10 cellular contexts compared by ENCODE assay signal in genomic region chr4:39134674-39135073, GRCh38. TPM values are rescaled to one million over a fixed set of nuclear protein-coding genes. Genes with fewer than 3 reads are reported as not detected.
DNase-seq lines count a peak whose midpoint lies in the region; TF ChIP-seq lines count a peak whose summit lies in the region.
"Had no signal": no experiment of that assay in that cellular context is flagged by ENCODE, and none has a peak within 500 bp of the region (broad histone marks: within the 10 kb centered on the region; RNA-seq: fewer than 3 reads in every experiment).

No MANE protein-coding gene starts in this region.

- H3K36me3 ChIP-seq in GM06990 (ENCODE audit: control insufficient read depth, insufficient read depth, low read length) = no peaks in the 10 kb centered on the region
- H3K36me3 ChIP-seq in Karpas-422 (ENCODE audit: insufficient read depth, low read length) = peaks cover 16% of the 10 kb centered on the region
- H3K36me3 ChIP-seq in SK-N-SH (replicated peaks in 1 of 2; ENCODE audit: control insufficient read depth in 1 of 2, insufficient read depth in 2 of 2, low read length in 1 of 2) = peaks cover 0 to 3% of the 10 kb centered on the region in 2 experiments
- no peaks in the 10 kb centered on the region for H3K36me3 ChIP-seq in muscle layer of colon (ENCODE audit: insufficient read depth, low read length)

- CTCF ChIA-PET in SK-N-SH (lab: Yijun Ruan, JAX) = interaction anchor here (0.6 to 7.1 kb wide), 52 partner anchors 10 to 375 kb away, joined by 3 to 178 read pairs (median 4); partner anchors contain the start of gene TLR10

- H3K79me2 ChIP-seq in Karpas-422 (ENCODE audit: low read length) = no peaks in the 10 kb centered on the region
- H3K79me2 ChIP-seq in SK-N-SH (ENCODE audit: insufficient read depth) = no peaks in the 10 kb centered on the region

- no peaks in the 10 kb centered on the region for H3K9me3 ChIP-seq in Karpas-422 (ENCODE audit: low read length)
- no peaks in the 10 kb centered on the region for H3K9me3 ChIP-seq in SK-N-SH
- no peaks in the 10 kb centered on the region for H3K9me3 ChIP-seq in muscle layer of colon (ENCODE audit: low read length)

- peak; percentile 11 for DNase-seq in GM06990 (ENCODE audit: extremely low read depth, insufficient read length)
- DNase-seq in Karpas-422 = no peak
- peak; percentile 10 for DNase-seq in SK-N-SH
- DNase-seq in GM13977 (ENCODE audit: low spot score) = no peak
- DNase-seq in NCI-H2171 treated with DMSO at 0.1 percent for 48 hours (lab: John Stamatoyannopoulos, UW) = no peak
- DNase-seq in COLO668 (lab: John Stamatoyannopoulos, UW; ENCODE audit: unreplicated experiment) = no peak
- no peak for DNase-seq in activated T-helper 1 cell treated with anti-CD3 and anti-CD28 coated beads, Interleukin-12 subunit alpha, Interleukin-12 subunit beta, Interleukin-2, Interleukin-4 antibody, amounts not matched to agents 30 ng/mL and 10 ng/mL and 1 ng/mL, durations not matched to agents 14 hours and 24 hours and 36 hours (ENCODE audit: low spot score)

- peak overlapping the region; percentile 57 for H3K9ac ChIP-seq in Karpas-422 (ENCODE audit: low read length)
- H3K9ac ChIP-seq in SK-N-SH = peak overlapping the region; percentile 13; the same call in 1 of the 2 replicates
- H3K9ac ChIP-seq in muscle layer of colon (ENCODE audit: low read length) = no peak overlapping the region

- TF ChIP-seq CTCF in GM06990 (IDR thresholded peaks at IDR 0.05; ENCODE audit: insufficient read depth, low read length, poor library complexity, severe bottlenecking) (no peak), SK-N-SH (IDR thresholded peaks at IDR 0.05) (no peak), GM13977 (IDR thresholded peaks at IDR 0.05; ENCODE audit: extremely low read depth, insufficient read depth, missing control alignments) (no peak)

- H3K4me2 ChIP-seq in Karpas-422 (ENCODE audit: low read depth, low read length, poor library complexity, severe bottlenecking) (peak overlapping the region; percentile 62), SK-N-SH (0 out of 2 replicates have a peak overlapping the region, but pooled peaks have one; percentile 57)

- WGBS in SK-N-SH (ENCODE audit: low lambda C conversion rate) = 56% methylated on average over 1 of the region's 1 CpG

- no peak overlapping the region for H3K4me3 ChIP-seq in GM06990 (replicated peaks; ENCODE audit: low read depth, low read length)
- H3K4me3 ChIP-seq in Karpas-422 (ENCODE audit: low read length) = peak overlapping the region; percentile 41; the same call in 1 of the 2 replicates
- H3K4me3 ChIP-seq in SK-N-SH (ENCODE audit: low read depth in 2 of 2, low read length in 1 of 2) = no peak overlapping the region
- no peak overlapping the region for H3K4me3 ChIP-seq in muscle layer of colon (ENCODE audit: low read depth in 1 of 2, low read length in 2 of 2)

- no peak overlapping the region for H3K4me3 Mint-ChIP-seq in activated T-helper 1 cell treated with anti-CD3 and anti-CD28 coated beads, Interleukin-12 subunit alpha, Interleukin-12 subunit beta, Interleukin-2, Interleukin-4 antibody, amounts not matched to agents 30 ng/mL and 10 ng/mL and 1 ng/mL, durations not matched to agents 14 hours and 24 hours and 36 hours
- H3K4me3 Mint-ChIP-seq: T-helper 2 cell treated with Interferon-gamma antibody and Interleukin-4, amounts not matched to agents 5 μg/mL and 100 μg/mL, for 36 hours had no signal

- peaks cover 3% of the 10 kb centered on the region for H3F3A ChIP-seq in SK-N-SH (replicated peaks; ENCODE audit: insufficient read depth)

- TF ChIP-seq EP300 in SK-N-SH (IDR thresholded peaks at IDR 0.05; ENCODE audit: borderline replicate concordance in 1 of 2, low read depth in 1 of 2, low read length in 1 of 2) = no peak

- H2AFZ ChIP-seq in Karpas-422 (ENCODE audit: low read length) (peak overlapping the region; percentile 39; the same call in 1 of the 2 replicates), SK-N-SH (ENCODE audit: low read depth) (peak overlapping the region; percentile 56; the same call in 1 of the 2 replicates)

- POLR2A ChIA-PET in SK-N-SH (lab: Yijun Ruan, JAX) = no interaction called here

- no peaks in the 10 kb centered on the region for H4K20me1 ChIP-seq in Karpas-422 (ENCODE audit: insufficient read depth, low read depth, low read length)
- H4K20me1 ChIP-seq in SK-N-SH (ENCODE audit: insufficient read depth) = no peaks in the 10 kb centered on the region

- H3K27ac ChIP-seq in Karpas-422 (ENCODE audit: low read length) (peak overlapping the region; percentile 74), SK-N-SH (ENCODE audit: low read depth in 2 of 2, low read length in 1 of 2) (peak overlapping the region; percentile 21 to 29; a peak in 3 of 4 replicates), muscle layer of colon (ENCODE audit: low read depth, low read length) (peak overlapping the region; percentile 13)
- H3K27ac ChIP-seq: C4-2B had no signal

- H3K27me3 ChIP-seq in GM06990 (replicated peaks; ENCODE audit: control insufficient read depth, insufficient read depth, low read length) = no peaks in the 10 kb centered on the region
- no peaks in the 10 kb centered on the region for H3K27me3 ChIP-seq in Karpas-422 (ENCODE audit: low read length)
- no peaks in the 10 kb centered on the region for H3K27me3 ChIP-seq in SK-N-SH (ENCODE audit: insufficient read depth)
- no peaks in the 10 kb centered on the region for H3K27me3 ChIP-seq in muscle layer of colon (ENCODE audit: control insufficient read depth in 1 of 2, insufficient read depth in 2 of 2, low read length in 2 of 2)

- no peak for TF ChIP-seq RAD21 in SK-N-SH (IDR thresholded peaks at IDR 0.05; ENCODE audit: low read length)

- peaks cover 19% of the 10 kb centered on the region for H3K4me1 Mint-ChIP-seq in activated T-helper 1 cell treated with anti-CD3 and anti-CD28 coated beads, Interleukin-12 subunit alpha, Interleukin-12 subunit beta, Interleukin-2, Interleukin-4 antibody, amounts not matched to agents 30 ng/mL and 10 ng/mL and 1 ng/mL, durations not matched to agents 14 hours and 24 hours and 36 hours (ENCODE audit: low read depth)

- no peaks in the 10 kb centered on the region for H3K27me3 Mint-ChIP-seq in activated T-helper 1 cell treated with anti-CD3 and anti-CD28 coated beads, Interleukin-12 subunit alpha, Interleukin-12 subunit beta, Interleukin-2, Interleukin-4 antibody, amounts not matched to agents 30 ng/mL and 10 ng/mL and 1 ng/mL, durations not matched to agents 14 hours and 24 hours and 36 hours (ENCODE audit: insufficient read depth)

- H3K4me1 ChIP-seq in Karpas-422 (ENCODE audit: low read length) = peaks cover 18% of the 10 kb centered on the region
- peaks cover 0 to 7% of the 10 kb centered on the region in 2 experiments; a peak in 1 of 4 replicates for H3K4me1 ChIP-seq in SK-N-SH (ENCODE audit: control insufficient read depth in 1 of 2, insufficient read depth in 2 of 2, low read depth in 1 of 2, low read length in 1 of 2)
- peaks cover 4% of the 10 kb centered on the region for H3K4me1 ChIP-seq in muscle layer of colon (ENCODE audit: insufficient read depth, low read length)

- in situ Hi-C loops in GM13977 (cut with MboI; ENCODE audit: low pct_unique_long_range_greater_than_20kb, low sequenced_read_pairs, unreplicated experiment) = no loop called here

- no peaks in the 10 kb centered on the region for H3K9me2 ChIP-seq in Karpas-422 (replicated peaks; ENCODE audit: insufficient read depth, low read length)
- no peaks in the 10 kb centered on the region for H3K9me2 ChIP-seq in SK-N-SH

- H3K27ac Mint-ChIP-seq in activated T-helper 1 cell treated with anti-CD3 and anti-CD28 coated beads, Interleukin-12 subunit alpha, Interleukin-12 subunit beta, Interleukin-2, Interleukin-4 antibody, amounts not matched to agents 30 ng/mL and 10 ng/mL and 1 ng/mL, durations not matched to agents 14 hours and 24 hours and 36 hours = no peak overlapping the region
- H3K27ac Mint-ChIP-seq: T-helper 2 cell treated with Interferon-gamma antibody and Interleukin-4, amounts not matched to agents 5 μg/mL and 100 μg/mL, for 36 hours had no signal

- intact Hi-C loops in activated T-helper 1 cell treated with anti-CD3 and anti-CD28 coated beads, Interleukin-12 subunit alpha, Interleukin-12 subunit beta, Interleukin-2, Interleukin-4 antibody, amounts not matched to agents 30 ng/mL and 10 ng/mL and 1 ng/mL, durations not matched to agents 14 hours and 24 hours and 36 hours (cut with micrococcal nuclease) = loop anchor here (1.0 to 2.0 kb wide), 8 partner anchors 90 to 375 kb away; partner anchors contain the start of genes TLR1 and TLR6

- H3K9me3 Mint-ChIP-seq in activated T-helper 1 cell treated with anti-CD3 and anti-CD28 coated beads, Interleukin-12 subunit alpha, Interleukin-12 subunit beta, Interleukin-2, Interleukin-4 antibody, amounts not matched to agents 30 ng/mL and 10 ng/mL and 1 ng/mL, durations not matched to agents 14 hours and 24 hours and 36 hours = no peaks in the 10 kb centered on the region
- H3K9me3 Mint-ChIP-seq: T-helper 2 cell treated with Interferon-gamma antibody and Interleukin-4, amounts not matched to agents 5 μg/mL and 100 μg/mL, for 36 hours had no signal

- H3K36me3 Mint-ChIP-seq in activated T-helper 1 cell treated with anti-CD3 and anti-CD28 coated beads, Interleukin-12 subunit alpha, Interleukin-12 subunit beta, Interleukin-2, Interleukin-4 antibody, amounts not matched to agents 30 ng/mL and 10 ng/mL and 1 ng/mL, durations not matched to agents 14 hours and 24 hours and 36 hours (ENCODE audit: low read depth) = peaks cover 24% of the 10 kb centered on the region

TF ChIP-seq in SK-N-SH, 30 proteins besides CTCF, POLR2A, EP300 and RAD21 (continues in another document):
- TF ChIP-seq RCOR1 (IDR thresholded peaks at IDR 0.05; ENCODE audit: low read length) (no peak), YY1 (IDR thresholded peaks at IDR 0.05; ENCODE audit: low read depth) (no peak), POLR2AphosphoS5 (IDR thresholded peaks at IDR 0.05; ENCODE audit: low read depth, low read length) (no peak), SIN3A (IDR thresholded peaks at IDR 0.05; ENCODE audit: borderline replicate concordance, low read depth, low read length) (no peak), SMC3 (IDR thresholded peaks at IDR 0.05; ENCODE audit: low read depth, low read length) (no peak), FOXJ3 (CRISPR knock-in tag; IDR thresholded peaks at IDR 0.05) (no peak)

RNA-seq across cellular contexts. Expression of gene WDR19, which starts 47.7 kb away (rescaled TPM):
- total RNA-seq in Karpas-422 (2014; rRNA removed; shearing (Covaris generic); ENCODE audit: low replicate concordance) = 106 and 160 TPM in 2 replicates
- 23.3 and 35.3 TPM in 2 replicates for polyA plus RNA-seq in SK-N-SH (2012; rRNA removed)
- polyA plus RNA-seq in SK-N-SH (2012; cell fraction: cytosol; rRNA removed) = 14.8 and 17.9 TPM in 2 replicates
- 72.8 and 107 TPM in 2 replicates for polyA plus RNA-seq in SK-N-SH (2012; cell fraction: nucleus; rRNA removed)
- total RNA-seq in activated T-helper 1 cell treated with anti-CD3 and anti-CD28 coated beads, Interleukin-12 subunit alpha, Interleukin-12 subunit beta, Interleukin-2, Interleukin-4 antibody, amounts not matched to agents 30 ng/mL and 10 ng/mL and 1 ng/mL, durations not matched to agents 14 hours and 24 hours and 36 hours = 12.6 and 13.7 TPM in 2 replicates

Comparison
In these comparisons a context has a peak if more than half of its experiments do, and no peak if none do; other contexts are left out.
1. DNase-seq: peak in GM06990 (single experiment) and SK-N-SH (single experiment); none in Karpas-422 (single experiment), GM13977 (single experiment), NCI-H2171 treated with DMSO at 0.1 percent for 48 hours (single experiment), COLO668 (single experiment) and activated T-helper 1 cell treated with anti-CD3 and anti-CD28 coated beads, Interleukin-12 subunit alpha, Interleukin-12 subunit beta, Interleukin-2, Interleukin-4 antibody, amounts not matched to agents 30 ng/mL and 10 ng/mL and 1 ng/mL, durations not matched to agents 14 hours and 24 hours and 36 hours (single experiment).
2. H3K27ac ChIP-seq: peak in every context shown above with its lines; median percentile 74 in Karpas-422; 25 in SK-N-SH; 13 in muscle layer of colon.